In genomic region chr11:128487978-128488377, GRCh38 we compare ENCODE assay signal across 1 cellular context.
TF ChIP-seq lines count a peak whose summit lies in the region.

No MANE protein-coding gene starts in this region.

TF ChIP-seq in A549, 52 proteins besides CTCF, POLR2A, EP300 and RAD21 (continued from another document):
- TF ChIP-seq FOSL2 (IDR thresholded peaks at IDR 0.05): no peak
- no peak for TF ChIP-seq FOSL2 (CRISPR knock-in tag; IDR thresholded peaks at IDR 0.05)
- no peak for TF ChIP-seq GATA3 (IDR thresholded peaks at IDR 0.05; ENCODE audit: borderline replicate concordance)
- TF ChIP-seq JUN (IDR thresholded peaks at IDR 0.05): no peak
- TF ChIP-seq KDM5A (IDR thresholded peaks at IDR 0.05): no peak
- no peak for TF ChIP-seq REST (IDR thresholded peaks at IDR 0.05)
- TF ChIP-seq ESRRA (IDR thresholded peaks at IDR 0.05; ENCODE audit: borderline replicate concordance, low read length): no peak
- no peak for TF ChIP-seq E2F6 (IDR thresholded peaks at IDR 0.05; ENCODE audit: borderline replicate concordance, low read depth)
- no peak for TF ChIP-seq NR3C1 (IDR thresholded peaks at IDR 0.05)
- TF ChIP-seq MAFK (IDR thresholded peaks at IDR 0.05; ENCODE audit: partially characterized antibody): no peak
- TF ChIP-seq SMC3 (IDR thresholded peaks at IDR 0.05): no peak
- TF ChIP-seq HES2 (IDR thresholded peaks at IDR 0.05): no peak
- no peak for TF ChIP-seq RFX5 (IDR thresholded peaks at IDR 0.05)
- TF ChIP-seq ELK1 (IDR thresholded peaks at IDR 0.05; ENCODE audit: low read depth, low read length): no peak
- TF ChIP-seq NFE2L2 (conservative IDR thresholded peaks at IDR 0.05; ENCODE audit: low read length): no peak
- TF ChIP-seq CBX8 (IDR thresholded peaks at IDR 0.05): no peak
- TF ChIP-seq EHF (CRISPR knock-in tag; IDR thresholded peaks at IDR 0.05): no peak
TF ChIP-seq in A549: peak in this region for 0.
